Comparison of ENCODE assay signal across 1 cellular context in the genomic region with DNA sequence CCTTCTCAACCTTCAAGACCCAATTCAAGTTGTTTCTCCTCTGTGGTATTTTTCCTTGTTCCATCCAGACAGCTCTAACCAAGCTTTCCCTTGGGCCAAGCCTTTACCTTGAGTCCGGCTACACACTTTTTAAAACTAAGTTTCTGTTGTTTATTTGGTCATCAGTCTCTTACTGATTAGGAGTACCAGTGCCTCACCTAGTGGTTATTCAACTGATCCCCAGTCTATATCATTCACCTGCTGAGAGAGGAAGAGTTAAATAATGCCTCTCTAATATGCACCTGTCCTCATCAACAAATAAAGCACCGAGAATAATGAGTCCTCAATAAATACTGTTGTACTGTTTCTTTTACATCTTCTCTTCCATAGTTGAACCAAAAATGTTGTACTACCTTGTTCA.
TF ChIP-seq lines count a peak whose summit lies in the region.

No MANE protein-coding gene starts in this region.

TF ChIP-seq in HCT116, 20 proteins besides CTCF, POLR2A, EP300 and RAD21:
- TF ChIP-seq, protein P1, sequence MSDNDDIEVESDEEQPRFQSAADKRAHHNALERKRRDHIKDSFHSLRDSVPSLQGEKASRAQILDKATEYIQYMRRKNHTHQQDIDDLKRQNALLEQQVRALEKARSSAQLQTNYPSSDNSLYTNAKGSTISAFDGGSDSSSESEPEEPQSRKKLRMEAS (IDR thresholded peaks at IDR 0.05) = no peak
- no peak for TF ChIP-seq EGR1 (IDR thresholded peaks at IDR 0.05; ENCODE audit: low read depth)
- TF ChIP-seq CBX3 (IDR thresholded peaks at IDR 0.05; ENCODE audit: low read depth) = no peak
- TF ChIP-seq ELF1 (IDR thresholded peaks at IDR 0.05; ENCODE audit: borderline replicate concordance, low read depth) = no peak
- no peak for TF ChIP-seq CEBPB (IDR thresholded peaks at IDR 0.05; ENCODE audit: low read depth)
- TF ChIP-seq EZH2phosphoT487 (IDR thresholded peaks at IDR 0.05; ENCODE audit: borderline replicate concordance) = no peak
- TF ChIP-seq JUND (IDR thresholded peaks at IDR 0.05) = no peak
- TF ChIP-seq EZH2 (IDR thresholded peaks at IDR 0.05) = no peak
- no peak for TF ChIP-seq ZNF274 (IDR thresholded peaks at IDR 0.05; ENCODE audit: low read depth, low read length)
- no peak for TF ChIP-seq SP1 (IDR thresholded peaks at IDR 0.05; ENCODE audit: low read depth)
- TF ChIP-seq ZBTB33 (IDR thresholded peaks at IDR 0.05; ENCODE audit: extremely low read depth, insufficient replicate concordance, low read length) = no peak
- no peak for TF ChIP-seq YY1 (IDR thresholded peaks at IDR 0.05; ENCODE audit: extremely low read depth, insufficient replicate concordance, low read depth, low read length)
- TF ChIP-seq REST (IDR thresholded peaks at IDR 0.05; ENCODE audit: low read depth) = no peak
